Comparison of ENCODE assay signal across 11 cellular contexts in genomic region chr3:46844851-46845250, GRCh38. TPM values are rescaled to one million over a fixed set of nuclear protein-coding genes. Genes with fewer than 3 reads are reported as not detected.
A peak's percentile ranks its signal among the peaks of the same experiment; 100 is the strongest.
DNase-seq lines count a peak whose midpoint lies in the region; ATAC-seq, FAIRE-seq and TF ChIP-seq lines count a peak whose summit lies in the region.
"Had no signal": no experiment of that assay in that cellular context is flagged by ENCODE, and none has a peak within 500 bp of the region (broad histone marks: within the 10 kb centered on the region; RNA-seq: fewer than 3 reads in every experiment).

No MANE protein-coding gene starts in this region.

- H3K79me2 ChIP-seq in MM.1S (ENCODE audit: low read length) (no peaks in the 10 kb centered on the region), H1 (ENCODE audit: control insufficient read depth in 1 of 2, insufficient read depth in 2 of 2, low read length in 2 of 2) (no peaks in the 10 kb centered on the region)

- H2AK5ac ChIP-seq in H1 (ENCODE audit: low read depth, low read length): no peak overlapping the region

- H2BK120ac ChIP-seq in H1 (replicated peaks; ENCODE audit: low read depth, low read length): no peak overlapping the region

- no peaks in the 10 kb centered on the region for H3F3A ChIP-seq in MM.1S (ENCODE audit: insufficient read depth, low read length)

- no peak overlapping the region for H3K56ac ChIP-seq in H1 (replicated peaks; ENCODE audit: insufficient read length, low read depth, low read length)

- H3K14ac ChIP-seq in H1 (ENCODE audit: insufficient read length): no peak overlapping the region

- CTCF ChIA-PET in H1 (lab: Charles Lee; ENCODE audit: partially characterized antibody): interaction anchor here (0.5 to 2.9 kb wide), 21 partner anchors 22 to 673 kb away, joined by 3 to 17 read pairs (median 5); no protein-coding TSS in a partner anchor

- H4K20me1 ChIP-seq in MM.1S (ENCODE audit: insufficient read depth, low read length) (no peaks in the 10 kb centered on the region), H1 (replicated peaks in 1 of 2; ENCODE audit: control insufficient read depth in 1 of 2, insufficient read depth in 2 of 2, low read length in 2 of 2) (no peaks in the 10 kb centered on the region)

- H3K79me1 ChIP-seq in H1 (ENCODE audit: low read depth, low read length): no peaks in the 10 kb centered on the region

- peak; percentile 38 for DNase-seq in CD14-positive monocyte (ENCODE audit: low spot score)
- DNase-seq in MM.1S: no peak
- DNase-seq in H1 (ENCODE audit: low read depth in 1 of 2, low spot score in 2 of 2): peak in 1 of 2 experiments; percentile 49
- no peak for DNase-seq in osteocyte (ENCODE audit: extremely low spot score, unreplicated experiment)
- DNase-seq in NCI-H1436 treated with DMSO at 0.1 percent for 48 hours (lab: John Stamatoyannopoulos, UW): no peak
- DNase-seq in activated CD4-positive, CD25-positive, alpha-beta regulatory T cell treated with anti-CD3 and anti-CD28 coated beads, Interleukin-2, amount 50 U/mL, for 72 hours: no peak
- DNase-seq in GF-D8 (lab: John Stamatoyannopoulos, UW): no peak
- DNase-seq: activated gamma-delta T cell had no signal

- peaks cover 13% of the 10 kb centered on the region; the same call in 1 of the 2 replicates for H3K27me3 ChIP-seq in MM.1S (replicated peaks; ENCODE audit: insufficient read depth, low read length)
- peaks cover 0 to 13% (median 5%) of the 10 kb centered on the region in 4 experiments; a peak in 4 of 7 replicates for H3K27me3 ChIP-seq in H1 (replicated peaks in 1 of 4; ENCODE audit: control insufficient read depth in 3 of 4, extremely low read depth in 1 of 4, insufficient read depth in 3 of 4, low read length in 3 of 4)

- H3K4me3 Mint-ChIP-seq in CD14-positive monocyte (peak overlapping the region; percentile 79 to 91), osteocyte (ENCODE audit: unreplicated experiment) (peak overlapping the region; percentile 65)

- no peaks in the 10 kb centered on the region for H3K9me2 ChIP-seq in MM.1S (replicated peaks; ENCODE audit: insufficient read depth, low read length)

- H3K9me3 Mint-ChIP-seq in CD14-positive monocyte (peaks cover 16 to 25% (median 21%) of the 10 kb centered on the region in 7 donors), osteocyte (ENCODE audit: unreplicated experiment) (peaks cover 34% of the 10 kb centered on the region)

- peak overlapping the region; percentile 95 for H2BK15ac ChIP-seq in H1 (ENCODE audit: low read length)

- no peak overlapping the region; the same call in none of the 2 replicates for H4K8ac ChIP-seq in H1 (ENCODE audit: extremely low read depth, insufficient read depth, low read length)

- H3K18ac ChIP-seq in H1 (ENCODE audit: extremely low read depth, low read length): peak overlapping the region; percentile 90

- H2BK5ac ChIP-seq in H1 (ENCODE audit: low read depth, low read length): peak overlapping the region; percentile 52; the same call in 1 of the 2 replicates

- no peak for ATAC-seq in GM21526 (IDR thresholded peaks at IDR 0.05; ENCODE audit: low FRiP score, unreplicated experiment)

- H3K9ac ChIP-seq in MM.1S (ENCODE audit: low read length) (no peak overlapping the region), H1 (replicated peaks in 1 of 4; ENCODE audit: extremely low read depth in 1 of 4, low read depth in 3 of 4, low read length in 3 of 4) (no peak overlapping the region; a peak in 1 of 7 replicates)
- H3K9ac ChIP-seq: KMS-11 had no signal

- peaks cover 13% of the 10 kb centered on the region for H3K4me1 Mint-ChIP-seq in CD14-positive monocyte
- peaks cover 45% of the 10 kb centered on the region for H3K4me1 Mint-ChIP-seq in osteocyte (ENCODE audit: unreplicated experiment)

- H4K5ac ChIP-seq in H1 (ENCODE audit: insufficient read length, low read depth, low read length): no peak overlapping the region

- no peak for TF ChIP-seq CTCF in CD14-positive monocyte (IDR thresholded peaks at IDR 0.05)
- no peak for TF ChIP-seq CTCF in MM.1S (IDR thresholded peaks at IDR 0.05; ENCODE audit: low read length)
- no peak for TF ChIP-seq CTCF in H1 (IDR thresholded peaks at IDR 0.05; ENCODE audit: control extremely low read depth in 1 of 3, insufficient read depth in 1 of 3, low read depth in 1 of 3, low read length in 3 of 3)
- no peak for TF ChIP-seq CTCF in osteocyte (IDR thresholded peaks at IDR 0.05)

- no peak for TF ChIP-seq RAD21 in H1 (IDR thresholded peaks at IDR 0.05 in 1 of 2, conservative IDR thresholded peaks at IDR 0.05 in 1 of 2; ENCODE audit: low read depth in 2 of 2, low read length in 2 of 2)

- no peak overlapping the region for H4K91ac ChIP-seq in H1 (replicated peaks; ENCODE audit: insufficient read length, low read length)

- H3K27ac Mint-ChIP-seq in CD14-positive monocyte (peak overlapping the region in 1 of 7 donors; percentile 46), osteocyte (ENCODE audit: unreplicated experiment) (peak overlapping the region; percentile 84)

- POLR2A ChIA-PET in H1 (lab: Charles Lee; ENCODE audit: partially characterized antibody): interaction anchor here (1.7 to 1.8 kb wide), 2 partner anchors 15 to 17 kb away, joined by 5 read pairs; no protein-coding TSS in a partner anchor

- H3K23me2 ChIP-seq in H1 (ENCODE audit: low read depth, low read length): peaks cover 4% of the 10 kb centered on the region; the same call in 1 of the 2 replicates

- intact Hi-C loops in CD14-positive monocyte (cut with micrococcal nuclease): no loop called here

- no peak for TF ChIP-seq EP300 in H1 (IDR thresholded peaks at IDR 0.05; ENCODE audit: borderline replicate concordance in 1 of 2, low read depth in 2 of 2, low read length in 2 of 2)

- peak overlapping the region; percentile 60 for H2BK12ac ChIP-seq in H1 (ENCODE audit: low read depth, low read length)

- peaks cover 9 to 30% (median 20%) of the 10 kb centered on the region in 3 donors for H3K27me3 Mint-ChIP-seq in CD14-positive monocyte (ENCODE audit: low read depth in 3 of 3)
- peaks cover 14% of the 10 kb centered on the region for H3K27me3 Mint-ChIP-seq in osteocyte (ENCODE audit: unreplicated experiment)

- H3K4me3 ChIP-seq in MM.1S (ENCODE audit: low read length): no peak overlapping the region
- peak overlapping the region in 2 of 4 experiments; percentile 31 to 63; a peak in 5 of 8 replicates for H3K4me3 ChIP-seq in H1 (ENCODE audit: extremely low read depth in 1 of 4, insufficient read depth in 2 of 4, low read depth in 3 of 4, low read length in 4 of 4)

- no peak for FAIRE-seq in H1 (lab: Jason Lieb, UNC)
- FAIRE-seq: G401.6 had no signal

- no peak overlapping the region for H3K23ac ChIP-seq in H1 (ENCODE audit: insufficient read length)

- no peaks in the 10 kb centered on the region for H3K36me3 ChIP-seq in MM.1S (replicated peaks; ENCODE audit: insufficient read depth, low read length)
- H3K36me3 ChIP-seq in H1 (ENCODE audit: control insufficient read depth in 2 of 4, insufficient read depth in 4 of 4, low read length in 3 of 4): no peaks in the 10 kb centered on the region

- H3K36me3 Mint-ChIP-seq in CD14-positive monocyte (no peaks in the 10 kb centered on the region), osteocyte (ENCODE audit: unreplicated experiment) (peaks cover 6% of the 10 kb centered on the region)

- no peak overlapping the region for H3K27ac ChIP-seq in MM.1S (ENCODE audit: low read length)
- H3K27ac ChIP-seq in H1 (ENCODE audit: low read depth, low read length): no peak overlapping the region
- H3K27ac ChIP-seq: KMS-11 had no signal

- no peak for TF ChIP-seq POLR2A in H1 (IDR thresholded peaks at IDR 0.05; ENCODE audit: control extremely low read depth in 1 of 2, low read depth in 2 of 2, low read length in 2 of 2)

- no peak overlapping the region for H3K4ac ChIP-seq in H1 (replicated peaks; ENCODE audit: insufficient read length, low read depth, low read length)

- H2BK20ac ChIP-seq in H1 (ENCODE audit: low read length): no peak overlapping the region

- H3K4me1 ChIP-seq in MM.1S (ENCODE audit: low read length): peaks cover 7% of the 10 kb centered on the region; the same call in 1 of the 2 replicates
- peaks cover 0 to 10% (median 8%) of the 10 kb centered on the region in 4 experiments; a peak in 6 of 7 replicates for H3K4me1 ChIP-seq in H1 (replicated peaks in 1 of 4; ENCODE audit: control insufficient read depth in 3 of 4, insufficient read depth in 4 of 4, low read length in 3 of 4)

- H3K4me2 ChIP-seq in MM.1S (ENCODE audit: low read depth, low read length): no peak overlapping the region
- H3K4me2 ChIP-seq in H1 (ENCODE audit: insufficient read depth in 1 of 2, low read depth in 2 of 2, low read length in 2 of 2): peak overlapping the region; percentile 63 to 64
- H3K4me2 ChIP-seq: KMS-11 had no signal

- H2AFZ ChIP-seq in MM.1S (ENCODE audit: low read length) (peak overlapping the region; percentile 98), H1 (ENCODE audit: low read length) (0 out of 2 replicates have a peak overlapping the region, but pooled peaks have one; percentile 70)

- H3K9me3 ChIP-seq in MM.1S (replicated peaks; ENCODE audit: insufficient read depth, low read length) (no peaks in the 10 kb centered on the region), H1 (ENCODE audit: insufficient read depth in 2 of 2, low read depth in 1 of 2, low read length in 1 of 2) (peaks cover 0 to 4% of the 10 kb centered on the region in 2 experiments; a peak in 1 of 4 replicates)

- 65% methylated on average over 7 of the region's 11 CpGs; no CpG with 5 or more reads in 1 of the 2 experiments for WGBS in H1 (ENCODE audit: extremely low coverage in 1 of 2, insufficient coverage in 1 of 2, insufficient read length in 1 of 2, insufficient replicate concordance in 2 of 2, low coverage in 1 of 2, low lambda C conversion rate in 2 of 2, missing lambda C conversion rate in 1 of 2), 2 experiments

RNA-seq across cellular contexts. Expression of gene MYL3, which starts 18.4 kb away (rescaled TPM):
- polyA plus RNA-seq in CD14-positive monocyte (not detected), H1 (2011; rRNA removed) (0.06 TPM in 1 of 2 replicates, not detected in the other)
- not detected in 2 replicates for total RNA-seq in H1 (2021; fragmentation: NEBNext Ultra II Directional; extraction: Animal tissue kit (Norgen Biotek cat#: 25700))
- polyA plus RNA-seq in H1 (2011; cell fraction: cytosol; rRNA removed): 0.10 TPM
- polyA plus RNA-seq in H1 (2011; cell fraction: nucleus; rRNA removed): not detected
- polyA plus RNA-seq in H1 (2012, experiment 1 of 2): 0.19 to 0.27 TPM in 2 of 4 replicates, not detected in the others
- polyA plus RNA-seq in H1 (2012, experiment 2 of 2): 0.33 TPM
- 0.08 TPM for polyA plus RNA-seq in H1 (2013, experiment 1 of 2)
- not detected for polyA plus RNA-seq in H1 (2013, experiment 2 of 2)
- not detected in 2 replicates for polyA minus RNA-seq in H1 (2011; rRNA and poly(A)+ RNA removed)
- not detected for polyA minus RNA-seq in H1 (2011; cell fraction: cytosol; rRNA and poly(A)+ RNA removed)
- polyA minus RNA-seq in H1 (2011; cell fraction: nucleus; rRNA and poly(A)+ RNA removed): not detected
- 1.6 and 3.0 TPM in 2 replicates for total RNA-seq in osteocyte

RNA-seq across cellular contexts. Expression of gene PTH1R, which starts 32.7 kb away (rescaled TPM):
- not detected for polyA plus RNA-seq in CD14-positive monocyte
- 0.21 and 1.5 TPM in 2 replicates for total RNA-seq in H1 (2021; fragmentation: NEBNext Ultra II Directional; extraction: Animal tissue kit (Norgen Biotek cat#: 25700))
- polyA plus RNA-seq in H1 (2011; rRNA removed): 0.57 and 1.9 TPM in 2 replicates
- 0.89 TPM for polyA plus RNA-seq in H1 (2011; cell fraction: cytosol; rRNA removed)
- 3.4 TPM for polyA plus RNA-seq in H1 (2011; cell fraction: nucleus; rRNA removed)
- polyA plus RNA-seq in H1 (2012, experiment 1 of 2): 0.27 to 1.1 TPM (median 0.67 TPM) in 4 replicates
- 0.54 TPM for polyA plus RNA-seq in H1 (2012, experiment 2 of 2)
- 0.63 TPM for polyA plus RNA-seq in H1 (2013, experiment 1 of 2)
- polyA plus RNA-seq in H1 (2013, experiment 2 of 2): 0.79 TPM
- 0.73 and 0.88 TPM in 2 replicates for polyA minus RNA-seq in H1 (2011; rRNA and poly(A)+ RNA removed)
- polyA minus RNA-seq in H1 (2011; cell fraction: cytosol; rRNA and poly(A)+ RNA removed): not detected
- polyA minus RNA-seq in H1 (2011; cell fraction: nucleus; rRNA and poly(A)+ RNA removed): 2.3 TPM
- 12.9 and 15.4 TPM in 2 replicates for total RNA-seq in osteocyte
